19 cellular contexts compared by ENCODE assay signal in genomic region chr19:36579255-36579654, GRCh38. TPM values are rescaled to one million over a fixed set of nuclear protein-coding genes. Genes with fewer than 3 reads are reported as not detected.
DNase-seq lines count a peak whose midpoint lies in the region; ATAC-seq, FAIRE-seq and TF ChIP-seq lines count a peak whose summit lies in the region.
"Had no signal": no experiment of that assay in that cellular context is flagged by ENCODE, and none has a peak within 500 bp of the region (broad histone marks: within the 10 kb centered on the region; RNA-seq: fewer than 3 reads in every experiment).

No MANE protein-coding gene starts in this region.

- ATAC-seq in K562 (no peak), HG03342 (IDR thresholded peaks at IDR 0.05; ENCODE audit: unreplicated experiment) (no peak), right cardiac atrium (no peak), aorta (ENCODE audit: low FRiP score) (no peak)

- H3K36me3 ChIP-seq in HEK293 (ENCODE audit: control insufficient read depth in 2 of 2, insufficient read depth in 1 of 2, low read length in 2 of 2) (peaks cover 75 to 93% of the 10 kb centered on the region in 2 experiments), K562 (ENCODE audit: control insufficient read depth, insufficient read depth, low read length) (peaks cover 35% of the 10 kb centered on the region), HAP-1 (replicated peaks) (peaks cover 35% of the 10 kb centered on the region), aorta (ENCODE audit: control insufficient read depth in 1 of 2, insufficient read depth in 2 of 2, low read length in 1 of 2) (peaks cover 6 to 12% of the 10 kb centered on the region in 2 donors)

- H4K20me1 ChIP-seq in K562 (replicated peaks; ENCODE audit: control insufficient read depth, insufficient read depth, low read length), result no peaks in the 10 kb centered on the region

- in situ Hi-C loops in K562 (cut with MboI) (no loop called here), HAP-1 (cut with MboI; ENCODE audit: low sequenced_read_pairs) (no loop called here)

- CTCF ChIA-PET in HEK293 (lab: Yijun Ruan, JAX) (interaction anchor here (0.7 kb wide), 1 partner anchor 18 kb away, joined by 3 read pairs; no protein-coding TSS in a partner anchor), K562 (lab: Yijun Ruan, JAX; ENCODE audit: low intra/inter-chr PET ratio) (no interaction called here)

- H3K79me2 ChIP-seq in K562 (ENCODE audit: control insufficient read depth, insufficient read depth, low read length), result peaks cover 9% of the 10 kb centered on the region

- DNase-seq in OCI-M1 (lab: John Stamatoyannopoulos, UW) (peak; percentile 49), K562 (ENCODE audit: extremely low read depth in 1 of 4, low spot score in 3 of 4) (no peak), right cardiac atrium (no peak), HAP-1 (ENCODE audit: low spot score in 2 of 2) (no peak), aorta (no peak)
- DNase-seq: ACHN; BE2C; C1 segment of cervical spinal cord; CD4-positive, CD25-positive, alpha-beta regulatory T cell; DMS153; DMS79; GDM1; GM23248; HCEC 1CT; HFFc6 had no signal

- no peaks in the 10 kb centered on the region for H3K9me1 ChIP-seq in K562 (ENCODE audit: control insufficient read depth, insufficient read depth, low read length)

- no peak overlapping the region for H3K27ac ChIP-seq in HEK293 (ENCODE audit: extremely low read depth, low read depth, low read length)
- H3K27ac ChIP-seq in K562 (ENCODE audit: extremely low read depth, low read depth, low read length), result no peak overlapping the region
- H3K27ac ChIP-seq in right cardiac atrium (ENCODE audit: low read length), result no peak overlapping the region
- H3K27ac ChIP-seq in aorta (ENCODE audit: low read depth in 1 of 2, low read length in 2 of 2), result no peak overlapping the region
- H3K27ac ChIP-seq: GM23248 had no signal

- no peak overlapping the region for H3K4me2 ChIP-seq in K562 (ENCODE audit: insufficient read depth, low read length)

- H3K4me3 ChIP-seq in HEK293 (ENCODE audit: low read depth, low read length) (no peak overlapping the region), K562 (no peak overlapping the region), right cardiac atrium (ENCODE audit: low read length) (no peak overlapping the region), HAP-1 (no peak overlapping the region), aorta (ENCODE audit: low read length in 2 of 2) (no peak overlapping the region)
- H3K4me3 ChIP-seq: GM23248 had no signal

- peaks cover 30% of the 10 kb centered on the region for H3K9me3 ChIP-seq in HEK293 (ENCODE audit: control insufficient read depth, insufficient read depth, low read depth, low read length)
- H3K9me3 ChIP-seq in K562 (replicated peaks; ENCODE audit: control insufficient read depth, insufficient read depth, low read depth, low read length), result peaks cover 2% of the 10 kb centered on the region; the same call in 1 of the 2 replicates
- no peaks in the 10 kb centered on the region for H3K9me3 ChIP-seq in right cardiac atrium (ENCODE audit: control insufficient read depth, low read length)
- H3K9me3 ChIP-seq in HAP-1, result peaks cover 5% of the 10 kb centered on the region
- peaks cover 1% of the 10 kb centered on the region for H3K9me3 ChIP-seq in aorta (ENCODE audit: control insufficient read depth, low read length)
- H3K9me3 ChIP-seq: BE2C had no signal

- H3K27me3 ChIP-seq in K562 (ENCODE audit: control insufficient read depth in 2 of 2, insufficient read depth in 2 of 2, low read length in 2 of 2) (no peaks in the 10 kb centered on the region), right cardiac atrium (ENCODE audit: control insufficient read depth, insufficient read depth) (no peaks in the 10 kb centered on the region), HAP-1 (ENCODE audit: low read depth) (no peaks in the 10 kb centered on the region), aorta (ENCODE audit: control insufficient read depth in 1 of 2, insufficient read depth in 2 of 2, low read length in 1 of 2) (no peaks in the 10 kb centered on the region)
- H3K27me3 ChIP-seq: BE2C had no signal

- intact Hi-C loops in K562 (cut with micrococcal nuclease) (no loop called here), right cardiac atrium (cut with DNase I) (no loop called here), aorta (cut with DNase I) (no loop called here)

- H2AFZ ChIP-seq in K562 (ENCODE audit: low read depth, low read length), result no peak overlapping the region
- H2AFZ ChIP-seq: GM23248 had no signal

- no peak for TF ChIP-seq POLR2A in K562 (conservative IDR thresholded peaks at IDR 0.05)

- H3K4me1 ChIP-seq in HEK293 (ENCODE audit: control insufficient read depth, insufficient read depth, low read length), result peaks cover 8% of the 10 kb centered on the region
- peaks cover 0 to 3% of the 10 kb centered on the region in 2 experiments; a peak in 2 of 5 replicates for H3K4me1 ChIP-seq in K562 (replicated peaks in 1 of 2; ENCODE audit: control insufficient read depth in 2 of 2, insufficient read depth in 2 of 2, low read length in 2 of 2)
- H3K4me1 ChIP-seq in right cardiac atrium (ENCODE audit: control insufficient read depth, insufficient read depth, low read length), result peaks cover 2% of the 10 kb centered on the region
- peaks cover 4% of the 10 kb centered on the region; the same call in 1 of the 2 replicates for H3K4me1 ChIP-seq in HAP-1
- no peaks in the 10 kb centered on the region for H3K4me1 ChIP-seq in aorta (ENCODE audit: control insufficient read depth in 1 of 2, insufficient read depth in 2 of 2, low read length in 2 of 2)
- H3K4me1 ChIP-seq: BE2C had no signal

- TF ChIP-seq CTCF in HEK293 (tag by site-specific recombination; IDR thresholded peaks at IDR 0.05) (no peak), K562 (IDR thresholded peaks at IDR 0.05 in 2 of 3, conservative IDR thresholded peaks at IDR 0.05 in 1 of 3; ENCODE audit: insufficient read depth in 2 of 3, low read depth in 1 of 3, low read length in 3 of 3) (no peak)

- POLR2A ChIA-PET in HEK293 (lab: Yijun Ruan, JAX), result interaction anchor here (0.6 kb wide), 1 partner anchor 54 kb away, joined by 3 read pairs; no protein-coding TSS in a partner anchor
- POLR2A ChIA-PET in K562 (lab: Yijun Ruan, JAX), result no interaction called here

- H3K9ac ChIP-seq in K562 (ENCODE audit: insufficient read depth in 1 of 2, low read depth in 2 of 2, low read length in 2 of 2), result no peak overlapping the region
- H3K9ac ChIP-seq: GM23248 had no signal

- no peak for TF ChIP-seq RAD21 in K562 (CRISPR knock-in tag; conservative IDR thresholded peaks at IDR 0.05 in 1 of 2, IDR thresholded peaks at IDR 0.05 in 1 of 2)

- BruUV-seq in K562 (replicated peaks; lab: Mats Ljungman, UMichigan), result TSS peak; percentile 2

- no peak for TF ChIP-seq EP300 in K562 (IDR thresholded peaks at IDR 0.05; ENCODE audit: low read length)

- no peak for FAIRE-seq in K562 (lab: Jason Lieb, UNC)
- FAIRE-seq: GM12892, GM18507 had no signal

RNA-seq across cellular contexts. Expression of gene ZNF529, which starts 6.2 kb away (rescaled TPM):
- total RNA-seq in K562 (2011; cell fraction: chromatin; rRNA removed; ENCODE audit: low replicate concordance), result 12.8 and 40.0 TPM in 2 replicates
- 7.8 and 12.1 TPM in 2 replicates for total RNA-seq in K562 (2011; cell fraction: nucleolus; rRNA removed)
- total RNA-seq in K562 (2011; cell fraction: nucleoplasm; rRNA removed), result 24.3 and 35.0 TPM in 2 replicates
- total RNA-seq in K562 (2014; rRNA removed) (4.1 and 5.4 TPM in 2 replicates), K562 (2014; rRNA removed; fragmentation: Illumina TruSeq; extraction: Trizol) (7.9 and 10.5 TPM in 2 replicates), K562 (2015; rRNA removed; fragmentation: Illumina TruSeq; extraction: Trizol) (4.8 and 5.0 TPM in 2 replicates), K562 (2021) (6.2 and 10.4 TPM in 2 replicates), right cardiac atrium (10 to 100 TPM; 13.9 to 15.8 (median 14.3) TPM), aorta (10 to 100 TPM; 11.7 to 17.5 TPM)
- polyA plus RNA-seq in K562 (2011; rRNA removed) (12.6 and 13.6 TPM in 2 replicates), K562 (2014; fragmentation: Illumina TruSeq; extraction: Trizol) (6.5 and 6.7 TPM in 2 replicates), K562 (2014; fragmentation: Nextera tagmentation; extraction: Ambion mirVana) (1 to 10 TPM; 2.4 to 3.2 TPM), K562 (2014; rRNA removed) (6.3 and 6.9 TPM in 2 replicates), right cardiac atrium (7.4 TPM), aorta (1 to 10 TPM; 3.4 to 4.5 TPM)
- polyA plus RNA-seq in K562 (2011; cell fraction: cytosol; rRNA removed), result 4.2 and 8.5 TPM in 2 replicates
- polyA plus RNA-seq in K562 (2011; cell fraction: nucleus; rRNA removed), result 19.6 and 20.1 TPM in 2 replicates
- 3.9 and 7.0 TPM in 2 replicates for polyA plus RNA-seq in K562 (2012)
- 16.7 and 21.4 TPM in 2 replicates for polyA minus RNA-seq in K562 (2011; rRNA and poly(A)+ RNA removed)
- polyA minus RNA-seq in K562 (2011; cell fraction: cytosol; rRNA and poly(A)+ RNA removed), result 6.1 and 6.5 TPM in 2 replicates
- polyA minus RNA-seq in K562 (2011; cell fraction: nucleus; rRNA and poly(A)+ RNA removed), result 6.6 and 8.7 TPM in 2 replicates

RNA-seq across cellular contexts. Expression of gene ZNF382, which starts 25.9 kb away (rescaled TPM):
- 0.76 and 0.93 TPM in 2 replicates for total RNA-seq in K562 (2011; cell fraction: chromatin; rRNA removed; ENCODE audit: low replicate concordance)
- total RNA-seq in K562 (2011; cell fraction: nucleolus; rRNA removed), result 0.53 and 0.67 TPM in 2 replicates
- 0.88 and 1.1 TPM in 2 replicates for total RNA-seq in K562 (2011; cell fraction: nucleoplasm; rRNA removed)
- total RNA-seq in K562 (2014; rRNA removed) (0.27 TPM in 1 of 2 replicates, not detected in the other), K562 (2014; rRNA removed; fragmentation: Illumina TruSeq; extraction: Trizol) (0.06 and 0.22 TPM in 2 replicates), K562 (2015; rRNA removed; fragmentation: Illumina TruSeq; extraction: Trizol) (0.08 TPM in 1 of 2 replicates, not detected in the other), K562 (2021) (0.18 TPM in 1 of 2 replicates, not detected in the other), right cardiac atrium (10 to 100 TPM; 14.1 to 18.7 (median 16.0) TPM), aorta (10 to 100 TPM in 1 of 2 donors, 1 to 10 TPM in 1; 5.6 to 10.3 TPM)
- polyA plus RNA-seq in K562 (2011; rRNA removed) (0.10 and 0.14 TPM in 2 replicates), K562 (2014; fragmentation: Illumina TruSeq; extraction: Trizol) (not detected in 2 replicates), K562 (2014; fragmentation: Nextera tagmentation; extraction: Ambion mirVana) (under 1 TPM in 1 of 2 experiments, not detected in 1; 0.04 TPM), K562 (2014; rRNA removed) (0.96 TPM in 1 of 2 replicates, not detected in the other), right cardiac atrium (3.9 TPM), aorta (1 to 10 TPM in 1 of 2 donors, under 1 TPM in 1; 0.50 to 2.0 TPM)
- 0.15 TPM in 1 of 2 replicates, not detected in the other for polyA plus RNA-seq in K562 (2011; cell fraction: cytosol; rRNA removed)
- polyA plus RNA-seq in K562 (2011; cell fraction: nucleus; rRNA removed), result 0.20 and 0.31 TPM in 2 replicates
- 0.22 TPM in 1 of 2 replicates, not detected in the other for polyA plus RNA-seq in K562 (2012)
- polyA minus RNA-seq in K562 (2011; rRNA and poly(A)+ RNA removed), result 0.49 and 0.57 TPM in 2 replicates
- not detected in 2 replicates for polyA minus RNA-seq in K562 (2011; cell fraction: cytosol; rRNA and poly(A)+ RNA removed)
- 0.13 and 0.67 TPM in 2 replicates for polyA minus RNA-seq in K562 (2011; cell fraction: nucleus; rRNA and poly(A)+ RNA removed)

RNA-seq across cellular contexts. Expression of gene ZNF260, which starts 51.2 kb away (rescaled TPM):
- total RNA-seq in K562 (2011; cell fraction: chromatin; rRNA removed; ENCODE audit: low replicate concordance), result 15.5 and 29.5 TPM in 2 replicates
- 16.2 and 16.3 TPM in 2 replicates for total RNA-seq in K562 (2011; cell fraction: nucleolus; rRNA removed)
- 16.2 and 28.6 TPM in 2 replicates for total RNA-seq in K562 (2011; cell fraction: nucleoplasm; rRNA removed)
- total RNA-seq in K562 (2014; rRNA removed) (4.4 and 4.8 TPM in 2 replicates), K562 (2014; rRNA removed; fragmentation: Illumina TruSeq; extraction: Trizol) (14.9 and 17.1 TPM in 2 replicates), K562 (2015; rRNA removed; fragmentation: Illumina TruSeq; extraction: Trizol) (15.5 and 16.6 TPM in 2 replicates), K562 (2021) (5.8 and 7.3 TPM in 2 replicates), right cardiac atrium (10 to 100 TPM in 1 of 4 donors, 1 to 10 TPM in 3; 8.8 to 11.1 (median 9.7) TPM), aorta (1 to 10 TPM; 7.2 to 9.1 TPM)
- polyA plus RNA-seq in K562 (2011; rRNA removed) (10.2 and 10.6 TPM in 2 replicates), K562 (2014; fragmentation: Illumina TruSeq; extraction: Trizol) (6.8 and 8.5 TPM in 2 replicates), K562 (2014; fragmentation: Nextera tagmentation; extraction: Ambion mirVana) (1 to 10 TPM; 2.6 to 3.7 TPM), K562 (2014; rRNA removed) (5.2 TPM in 2 replicates), right cardiac atrium (4.5 TPM), aorta (1 to 10 TPM; 3.5 to 4.1 TPM)
- polyA plus RNA-seq in K562 (2011; cell fraction: cytosol; rRNA removed), result 1.8 and 3.4 TPM in 2 replicates
- 2.0 and 4.6 TPM in 2 replicates for polyA plus RNA-seq in K562 (2011; cell fraction: nucleus; rRNA removed)
- polyA plus RNA-seq in K562 (2012), result 3.4 and 6.8 TPM in 2 replicates
- 15.9 and 20.0 TPM in 2 replicates for polyA minus RNA-seq in K562 (2011; rRNA and poly(A)+ RNA removed)
- 5.2 and 11.9 TPM in 2 replicates for polyA minus RNA-seq in K562 (2011; cell fraction: cytosol; rRNA and poly(A)+ RNA removed)
- polyA minus RNA-seq in K562 (2011; cell fraction: nucleus; rRNA and poly(A)+ RNA removed), result 12.8 and 14.9 TPM in 2 replicates
